ENCODE assay signal across 1 cellular context in the genomic region with DNA sequence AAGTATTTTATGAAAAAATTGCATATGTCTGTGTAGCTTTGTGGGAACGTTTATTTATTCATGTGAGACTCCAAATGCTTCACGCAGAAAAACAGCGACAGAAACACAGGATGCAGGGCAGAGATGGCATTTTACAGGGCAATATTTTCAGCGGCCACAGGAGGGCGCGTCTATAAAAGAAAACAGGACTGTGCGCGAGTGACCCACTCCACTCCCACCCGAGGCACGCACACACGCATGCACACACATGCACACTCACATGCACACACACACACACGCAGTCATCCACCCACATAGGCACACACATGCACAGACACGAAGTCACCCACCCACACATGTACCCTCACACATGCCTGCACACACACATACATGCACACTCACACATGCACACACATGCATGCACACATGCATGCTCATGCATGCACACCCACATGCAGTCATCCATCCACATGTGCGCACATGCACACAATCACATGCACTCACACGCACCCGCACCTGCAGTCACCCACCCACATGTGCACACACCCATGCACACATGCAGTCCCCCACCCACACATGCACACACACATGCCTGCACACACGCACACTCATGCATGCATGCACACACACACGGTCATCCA.
TF ChIP-seq lines count a peak whose summit lies in the region.

No MANE protein-coding gene starts in this region.

TF ChIP-seq in GM12878, 131 proteins besides CTCF, POLR2A, EP300 and RAD21 (continued from another document):
- TF ChIP-seq TCF3 (IDR thresholded peaks at IDR 0.05; ENCODE audit: borderline replicate concordance, insufficient read depth, low read depth, low read length) (peak; percentile 31; the same call in 1 of the 2 replicates), MXI1 (IDR thresholded peaks at IDR 0.05; ENCODE audit: low read depth, low read length) (no peak)
- TF ChIP-seq, protein P1, sequence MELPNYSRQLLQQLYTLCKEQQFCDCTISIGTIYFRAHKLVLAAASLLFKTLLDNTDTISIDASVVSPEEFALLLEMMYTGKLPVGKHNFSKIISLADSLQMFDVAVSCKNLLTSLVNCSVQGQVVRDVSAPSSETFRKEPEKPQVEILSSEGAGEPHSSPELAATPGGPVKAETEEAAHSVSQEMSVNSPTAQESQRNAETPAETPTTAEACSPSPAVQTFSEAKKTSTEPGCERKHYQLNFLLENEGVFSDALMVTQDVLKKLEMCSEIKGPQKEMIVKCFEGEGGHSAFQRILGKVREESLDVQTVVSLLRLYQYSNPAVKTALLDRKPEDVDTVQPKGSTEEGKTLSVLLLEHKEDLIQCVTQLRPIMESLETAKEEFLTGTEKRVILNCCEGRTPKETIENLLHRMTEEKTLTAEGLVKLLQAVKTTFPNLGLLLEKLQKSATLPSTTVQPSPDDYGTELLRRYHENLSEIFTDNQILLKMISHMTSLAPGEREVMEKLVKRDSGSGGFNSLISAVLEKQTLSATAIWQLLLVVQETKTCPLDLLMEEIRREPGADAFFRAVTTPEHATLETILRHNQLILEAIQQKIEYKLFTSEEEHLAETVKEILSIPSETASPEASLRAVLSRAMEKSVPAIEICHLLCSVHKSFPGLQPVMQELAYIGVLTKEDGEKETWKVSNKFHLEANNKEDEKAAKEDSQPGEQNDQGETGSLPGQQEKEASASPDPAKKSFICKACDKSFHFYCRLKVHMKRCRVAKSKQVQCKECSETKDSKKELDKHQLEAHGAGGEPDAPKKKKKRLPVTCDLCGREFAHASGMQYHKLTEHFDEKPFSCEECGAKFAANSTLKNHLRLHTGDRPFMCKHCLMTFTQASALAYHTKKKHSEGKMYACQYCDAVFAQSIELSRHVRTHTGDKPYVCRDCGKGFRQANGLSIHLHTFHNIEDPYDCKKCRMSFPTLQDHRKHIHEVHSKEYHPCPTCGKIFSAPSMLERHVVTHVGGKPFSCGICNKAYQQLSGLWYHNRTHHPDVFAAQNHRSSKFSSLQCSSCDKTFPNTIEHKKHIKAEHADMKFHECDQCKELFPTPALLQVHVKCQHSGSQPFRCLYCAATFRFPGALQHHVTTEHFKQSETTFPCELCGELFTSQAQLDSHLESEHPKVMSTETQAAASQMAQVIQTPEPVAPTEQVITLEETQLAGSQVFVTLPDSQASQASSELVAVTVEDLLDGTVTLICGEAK (IDR thresholded peaks at IDR 0.05; ENCODE audit: borderline replicate concordance): no peak
- TF ChIP-seq, protein P2, sequence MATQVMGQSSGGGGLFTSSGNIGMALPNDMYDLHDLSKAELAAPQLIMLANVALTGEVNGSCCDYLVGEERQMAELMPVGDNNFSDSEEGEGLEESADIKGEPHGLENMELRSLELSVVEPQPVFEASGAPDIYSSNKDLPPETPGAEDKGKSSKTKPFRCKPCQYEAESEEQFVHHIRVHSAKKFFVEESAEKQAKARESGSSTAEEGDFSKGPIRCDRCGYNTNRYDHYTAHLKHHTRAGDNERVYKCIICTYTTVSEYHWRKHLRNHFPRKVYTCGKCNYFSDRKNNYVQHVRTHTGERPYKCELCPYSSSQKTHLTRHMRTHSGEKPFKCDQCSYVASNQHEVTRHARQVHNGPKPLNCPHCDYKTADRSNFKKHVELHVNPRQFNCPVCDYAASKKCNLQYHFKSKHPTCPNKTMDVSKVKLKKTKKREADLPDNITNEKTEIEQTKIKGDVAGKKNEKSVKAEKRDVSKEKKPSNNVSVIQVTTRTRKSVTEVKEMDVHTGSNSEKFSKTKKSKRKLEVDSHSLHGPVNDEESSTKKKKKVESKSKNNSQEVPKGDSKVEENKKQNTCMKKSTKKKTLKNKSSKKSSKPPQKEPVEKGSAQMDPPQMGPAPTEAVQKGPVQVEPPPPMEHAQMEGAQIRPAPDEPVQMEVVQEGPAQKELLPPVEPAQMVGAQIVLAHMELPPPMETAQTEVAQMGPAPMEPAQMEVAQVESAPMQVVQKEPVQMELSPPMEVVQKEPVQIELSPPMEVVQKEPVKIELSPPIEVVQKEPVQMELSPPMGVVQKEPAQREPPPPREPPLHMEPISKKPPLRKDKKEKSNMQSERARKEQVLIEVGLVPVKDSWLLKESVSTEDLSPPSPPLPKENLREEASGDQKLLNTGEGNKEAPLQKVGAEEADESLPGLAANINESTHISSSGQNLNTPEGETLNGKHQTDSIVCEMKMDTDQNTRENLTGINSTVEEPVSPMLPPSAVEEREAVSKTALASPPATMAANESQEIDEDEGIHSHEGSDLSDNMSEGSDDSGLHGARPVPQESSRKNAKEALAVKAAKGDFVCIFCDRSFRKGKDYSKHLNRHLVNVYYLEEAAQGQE (IDR thresholded peaks at IDR 0.05; ENCODE audit: low read depth, low read length): no peak
- TF ChIP-seq, protein P3, sequence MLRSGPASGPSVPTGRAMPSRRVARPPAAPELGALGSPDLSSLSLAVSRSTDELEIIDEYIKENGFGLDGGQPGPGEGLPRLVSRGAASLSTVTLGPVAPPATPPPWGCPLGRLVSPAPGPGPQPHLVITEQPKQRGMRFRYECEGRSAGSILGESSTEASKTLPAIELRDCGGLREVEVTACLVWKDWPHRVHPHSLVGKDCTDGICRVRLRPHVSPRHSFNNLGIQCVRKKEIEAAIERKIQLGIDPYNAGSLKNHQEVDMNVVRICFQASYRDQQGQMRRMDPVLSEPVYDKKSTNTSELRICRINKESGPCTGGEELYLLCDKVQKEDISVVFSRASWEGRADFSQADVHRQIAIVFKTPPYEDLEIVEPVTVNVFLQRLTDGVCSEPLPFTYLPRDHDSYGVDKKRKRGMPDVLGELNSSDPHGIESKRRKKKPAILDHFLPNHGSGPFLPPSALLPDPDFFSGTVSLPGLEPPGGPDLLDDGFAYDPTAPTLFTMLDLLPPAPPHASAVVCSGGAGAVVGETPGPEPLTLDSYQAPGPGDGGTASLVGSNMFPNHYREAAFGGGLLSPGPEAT (IDR thresholded peaks at IDR 0.05; ENCODE audit: low read depth): no peak
